11 cellular contexts compared by ENCODE assay signal in the genomic region with DNA sequence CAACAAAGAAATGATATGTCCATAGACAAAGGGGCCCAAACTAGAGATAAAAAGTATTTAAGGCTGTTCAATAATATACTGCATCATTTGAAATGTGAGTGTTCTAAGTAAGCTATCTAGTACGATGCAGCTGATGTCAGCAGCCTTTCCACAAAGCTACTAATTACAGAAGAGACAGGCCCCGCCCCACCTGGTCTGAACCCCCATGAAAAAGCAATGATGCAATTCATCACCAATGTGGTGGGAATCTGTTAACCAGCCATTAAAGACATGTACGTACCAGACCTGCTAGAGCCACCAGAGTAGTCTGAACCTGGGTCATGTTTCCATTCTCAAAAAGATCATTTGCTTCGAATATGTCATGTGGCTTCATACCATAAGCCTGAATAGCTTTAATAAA. TPM values are rescaled to one million over a fixed set of nuclear protein-coding genes. Genes with fewer than 3 reads are reported as not detected.
DNase-seq lines count a peak whose midpoint lies in the region; ATAC-seq and TF ChIP-seq lines count a peak whose summit lies in the region.
"Had no signal": no experiment of that assay in that cellular context is flagged by ENCODE, and none has a peak within 500 bp of the region (broad histone marks: within the 10 kb centered on the region; RNA-seq: fewer than 3 reads in every experiment).

No MANE protein-coding gene starts in this region.

- peak overlapping the region; percentile 51 for H3K27ac Mint-ChIP-seq in chondrocyte (ENCODE audit: unreplicated experiment)
- H3K27ac Mint-ChIP-seq: CD8-positive, alpha-beta T cell had no signal

- peaks cover 70% of the 10 kb centered on the region for H3K4me1 Mint-ChIP-seq in chondrocyte (ENCODE audit: low read depth)

- H3K27me3 Mint-ChIP-seq in chondrocyte (ENCODE audit: low read depth) = no peaks in the 10 kb centered on the region

- H3K4me3 Mint-ChIP-seq in chondrocyte (ENCODE audit: unreplicated experiment) = no peak overlapping the region
- H3K4me3 Mint-ChIP-seq: CD8-positive, alpha-beta T cell had no signal

- no peaks in the 10 kb centered on the region for H3K36me3 ChIP-seq in rectal smooth muscle tissue (ENCODE audit: control insufficient read depth, insufficient read depth, low read length)

- no peaks in the 10 kb centered on the region for H3K9me3 Mint-ChIP-seq in chondrocyte (ENCODE audit: low read depth)
- H3K9me3 Mint-ChIP-seq: CD8-positive, alpha-beta T cell had no signal

- DNase-seq in NCI-H2227 (lab: John Stamatoyannopoulos, UW; ENCODE audit: unreplicated experiment) (peak; percentile 9), NCI-H2227 treated with DMSO at 0.1 percent for 48 hours (lab: John Stamatoyannopoulos, UW) (no peak), NCI-H187 treated with DMSO at 0.1 percent for 48 hours (lab: John Stamatoyannopoulos, UW) (peak; percentile 13), chondrocyte (ENCODE audit: low spot score) (no peak), cerebellar nuclear complex (lab: John Stamatoyannopoulos, UW) (no peak), NCI-H748 treated with DMSO at 0.1 percent for 48 hours (lab: John Stamatoyannopoulos, UW) (no peak)
- DNase-seq: BE2C; CD8-positive, alpha-beta T cell; SHP77 treated with DMSO at 0.1 percent for 48 hours had no signal

- no peak for ATAC-seq in GM21529 (IDR thresholded peaks at IDR 0.05; ENCODE audit: unreplicated experiment)
- ATAC-seq: CD8-positive, alpha-beta T cell had no signal

- H3K27ac ChIP-seq in rectal smooth muscle tissue (ENCODE audit: low read depth, low read length) = peak overlapping the region; percentile 4

- H3K9ac ChIP-seq in rectal smooth muscle tissue (ENCODE audit: low read length) = no peak overlapping the region

- H3K4me1 ChIP-seq in rectal smooth muscle tissue (ENCODE audit: control insufficient read depth, insufficient read depth, low read length) = peaks cover 22% of the 10 kb centered on the region
- H3K4me1 ChIP-seq: BE2C had no signal

- no peak overlapping the region for H3K4me3 ChIP-seq in rectal smooth muscle tissue (ENCODE audit: low read length)

- TF ChIP-seq CTCF in chondrocyte (IDR thresholded peaks at IDR 0.05) = no peak

- no peaks in the 10 kb centered on the region for H3K27me3 ChIP-seq in rectal smooth muscle tissue (ENCODE audit: control insufficient read depth, insufficient read depth, low read length)
- H3K27me3 ChIP-seq: BE2C had no signal

- peaks cover 22% of the 10 kb centered on the region for H3K36me3 Mint-ChIP-seq in chondrocyte (ENCODE audit: low read depth)

RNA-seq across cellular contexts. Expression of gene CNN3, which starts 25.1 kb away (rescaled TPM):
- 188 to 250 TPM (median 242 TPM) in 3 replicates for total RNA-seq in chondrocyte

Comparison
In these comparisons a context has a peak if more than half of its experiments do, and no peak if none do; other contexts are left out.
1. DNase-seq: peak in NCI-H2227 (single experiment) and NCI-H187 treated with DMSO at 0.1 percent for 48 hours (single experiment); none in NCI-H2227 treated with DMSO at 0.1 percent for 48 hours (single experiment), chondrocyte (single experiment), cerebellar nuclear complex (0 of 2) and NCI-H748 treated with DMSO at 0.1 percent for 48 hours (single experiment).